ENCODE assay signal across 12 cellular contexts in the genomic region with DNA sequence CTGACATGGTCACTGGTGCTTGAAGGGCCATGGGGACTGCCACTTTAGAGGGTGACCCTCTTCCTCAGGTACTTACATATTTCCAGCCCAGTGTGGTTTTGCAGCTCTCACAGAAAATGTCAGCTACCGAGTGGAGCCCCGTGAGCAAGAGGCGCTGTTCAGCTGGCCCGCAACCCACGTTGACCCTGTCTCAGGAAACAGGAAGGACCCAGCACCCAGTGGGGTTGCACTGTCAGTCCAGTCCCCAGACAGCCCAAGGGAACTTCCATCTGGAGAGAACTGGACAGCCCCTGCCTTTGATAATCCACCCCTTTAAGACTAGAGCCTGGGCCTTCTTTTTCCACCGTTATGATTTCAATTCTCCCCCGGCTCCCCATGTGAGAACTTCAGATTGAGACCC. TPM values are rescaled to one million over a fixed set of nuclear protein-coding genes. Genes with fewer than 3 reads are reported as not detected.
DNase-seq lines count a peak whose midpoint lies in the region; ATAC-seq and TF ChIP-seq lines count a peak whose summit lies in the region.
"Had no signal": no experiment of that assay in that cellular context is flagged by ENCODE, and none has a peak within 500 bp of the region (broad histone marks: within the 10 kb centered on the region; RNA-seq: fewer than 3 reads in every experiment).

No MANE protein-coding gene starts in this region.

- H3K79me2 ChIP-seq in hepatocyte (peaks cover 5% of the 10 kb centered on the region), OCI-LY7 (ENCODE audit: insufficient read depth, low read depth, low read length) (no peaks in the 10 kb centered on the region)

- CTCF ChIA-PET in OCI-LY7 (lab: Charles Lee; ENCODE audit: unreplicated experiment), result no interaction called here

- H3K27me3 ChIP-seq in hepatocyte, result peaks cover 15% of the 10 kb centered on the region
- H3K27me3 ChIP-seq in gastrocnemius medialis, result peaks cover 42 to 55% (median 47%) of the 10 kb centered on the region in 3 donors

- H4K20me1 ChIP-seq in hepatocyte (ENCODE audit: insufficient read depth, poor library complexity, severe bottlenecking), result peaks cover 7% of the 10 kb centered on the region
- H4K20me1 ChIP-seq in OCI-LY7 (ENCODE audit: insufficient read depth, low read length), result no peaks in the 10 kb centered on the region

- H3K27ac Mint-ChIP-seq in activated CD4-positive, alpha-beta T cell treated with anti-CD3 and anti-CD28 coated beads, Interleukin-2, amount 10 ng/mL, durations not matched to agents 24 days and 14 days, result no peak overlapping the region

- peaks cover 40% of the 10 kb centered on the region for H3K27me3 Mint-ChIP-seq in activated CD4-positive, alpha-beta T cell treated with anti-CD3 and anti-CD28 coated beads, Interleukin-2, amount 10 ng/mL, durations not matched to agents 24 days and 14 days

- 55% methylated on average over 7 of the region's 7 CpGs for WGBS in hepatocyte (ENCODE audit: low lambda C conversion rate, missing lambda C conversion rate)

- in situ Hi-C loops in GM13977 (cut with MboI; ENCODE audit: low pct_unique_long_range_greater_than_20kb, low sequenced_read_pairs, unreplicated experiment) (loop anchor here (25.0 kb wide), 1 partner anchor 284 kb away; no protein-coding TSS in a partner anchor), gastrocnemius medialis (cut with MboI; ENCODE audit: low sequenced_read_pairs in 4 of 4) (loop anchor here (10.0 to 25.0 kb wide), 4 partner anchors 184 to 309 kb away; a partner anchor contains a TSS)

- no peaks in the 10 kb centered on the region for H3K36me3 Mint-ChIP-seq in activated CD4-positive, alpha-beta T cell treated with anti-CD3 and anti-CD28 coated beads, Interleukin-2, amount 10 ng/mL, durations not matched to agents 24 days and 14 days (ENCODE audit: low read depth)

- TF ChIP-seq POLR2A in gastrocnemius medialis (IDR thresholded peaks at IDR 0.05), result no peak

- no peak overlapping the region for H3K27ac ChIP-seq in hepatocyte
- peak overlapping the region in 3 of 4 donors; percentile 29 to 56 (median 35) for H3K27ac ChIP-seq in gastrocnemius medialis
- no peak overlapping the region for H3K27ac ChIP-seq in OCI-LY7 (ENCODE audit: low read depth, low read length, poor library complexity, severe bottlenecking)
- H3K27ac ChIP-seq: tibial artery had no signal

- H3K4me3 Mint-ChIP-seq in activated CD4-positive, alpha-beta T cell treated with anti-CD3 and anti-CD28 coated beads, Interleukin-2, amount 10 ng/mL, durations not matched to agents 24 days and 14 days, result no peak overlapping the region

- H3K36me3 ChIP-seq in hepatocyte (replicated peaks; ENCODE audit: insufficient read depth, low read depth) (no peaks in the 10 kb centered on the region), gastrocnemius medialis (no peaks in the 10 kb centered on the region), OCI-LY7 (ENCODE audit: insufficient read depth, low read length) (no peaks in the 10 kb centered on the region)
- H3K36me3 ChIP-seq: tibial artery had no signal

- POLR2A ChIA-PET in OCI-LY7 (lab: Charles Lee), result no interaction called here

- DNase-seq in GM13977 (ENCODE audit: low spot score) (peak; percentile 22), hepatocyte (ENCODE audit: low spot score) (no peak), gastrocnemius medialis (no peak), OCI-LY7 (ENCODE audit: low spot score) (no peak)
- no peak for DNase-seq in activated CD4-positive, alpha-beta T cell treated with anti-CD3 and anti-CD28 coated beads, Interleukin-2, amount 10 ng/mL, durations not matched to agents 24 days and 14 days
- no peak for DNase-seq in stimulated activated CD4-positive, alpha-beta T cell treated with anti-CD3 and anti-CD28 coated beads, Interleukin-2, amount 100 ng/mL, for 48 hours
- DNase-seq: activated CD4-positive, alpha-beta T cell treated with anti-CD3 and anti-CD28 coated beads, Interleukin-2, amount 50 U/mL, for 1 hour; DND-41; NCI-H187; tibial artery had no signal

- H3K4me2 ChIP-seq in hepatocyte (peak overlapping the region; percentile 81), OCI-LY7 (ENCODE audit: low read length) (no peak overlapping the region)

- H3K9me3 Mint-ChIP-seq in activated CD4-positive, alpha-beta T cell treated with anti-CD3 and anti-CD28 coated beads, Interleukin-2, amount 10 ng/mL, durations not matched to agents 24 days and 14 days, result no peaks in the 10 kb centered on the region

- ATAC-seq in HG03432 (IDR thresholded peaks at IDR 0.05; ENCODE audit: unreplicated experiment) (peak; percentile 22), gastrocnemius medialis (no peak)

- no peaks in the 10 kb centered on the region for H3K9me3 ChIP-seq in hepatocyte (ENCODE audit: low read depth)
- no peaks in the 10 kb centered on the region for H3K9me3 ChIP-seq in gastrocnemius medialis
- H3K9me3 ChIP-seq in OCI-LY7 (ENCODE audit: low read length), result no peaks in the 10 kb centered on the region
- H3K9me3 ChIP-seq: tibial artery had no signal

- intact Hi-C loops in gastrocnemius medialis (cut with DNase I; ENCODE audit: low total_unique reads) (no loop called here), OCI-LY7 (cut with micrococcal nuclease; ENCODE audit: unreplicated experiment) (loop anchor here (5.0 kb wide), 2 partner anchors 309 to 866 kb away; a partner anchor contains a TSS)
- intact Hi-C loops in activated CD4-positive, alpha-beta T cell treated with anti-CD3 and anti-CD28 coated beads, Interleukin-2, amount 10 ng/mL, durations not matched to agents 24 days and 14 days (cut with micrococcal nuclease), result loop anchor here (5.0 kb wide), 1 partner anchor 309 kb away; a partner anchor contains a TSS

- H3K4me1 ChIP-seq in hepatocyte (ENCODE audit: insufficient read depth) (peaks cover 55% of the 10 kb centered on the region), gastrocnemius medialis (peaks cover 17 to 19% of the 10 kb centered on the region in 2 donors), OCI-LY7 (ENCODE audit: insufficient read depth, low read length, poor library complexity, severe bottlenecking) (peaks cover 30% of the 10 kb centered on the region)

- TF ChIP-seq CTCF in GM13977 (IDR thresholded peaks at IDR 0.05; ENCODE audit: extremely low read depth, insufficient read depth, missing control alignments) (no peak), hepatocyte (IDR thresholded peaks at IDR 0.05; ENCODE audit: poor library complexity) (no peak), gastrocnemius medialis (IDR thresholded peaks at IDR 0.05 in 4 of 5, conservative IDR thresholded peaks at IDR 0.05 in 1 of 5) (no peak), OCI-LY7 (conservative IDR thresholded peaks at IDR 0.05; ENCODE audit: low read length) (no peak)

- H3K4me3 ChIP-seq in hepatocyte (no peak overlapping the region), gastrocnemius medialis (no peak overlapping the region), OCI-LY7 (ENCODE audit: low read depth, low read length, poor library complexity, severe bottlenecking) (no peak overlapping the region)
- H3K4me3 ChIP-seq: tibial artery had no signal

- H2AFZ ChIP-seq in hepatocyte (no peak overlapping the region), OCI-LY7 (ENCODE audit: low read length) (no peak overlapping the region)

- peaks cover 48% of the 10 kb centered on the region for H3K4me1 Mint-ChIP-seq in activated CD4-positive, alpha-beta T cell treated with anti-CD3 and anti-CD28 coated beads, Interleukin-2, amount 10 ng/mL, durations not matched to agents 24 days and 14 days

- no TSS peak for BruUV-seq in OCI-LY7 (replicated peaks; lab: Mats Ljungman, UMichigan)

- no peaks in the 10 kb centered on the region for H3K9me2 ChIP-seq in hepatocyte (replicated peaks; ENCODE audit: insufficient read depth)
- H3K9me2 ChIP-seq in OCI-LY7 (ENCODE audit: insufficient read depth, low read length), result no peaks in the 10 kb centered on the region

RNA-seq across cellular contexts. Expression of a gene that starts 3.5 kb away (rescaled TPM):
- total RNA-seq in hepatocyte (0.90 and 2.8 TPM in 2 replicates), gastrocnemius medialis (under 1 TPM; 0.31 to 0.68 (median 0.49) TPM), OCI-LY7 (2022) (0.52 and 0.55 TPM in 2 replicates)
- polyA plus RNA-seq in hepatocyte, result 3.9 and 4.1 TPM in 2 replicates
- total RNA-seq in activated CD4-positive, alpha-beta T cell treated with anti-CD3 and anti-CD28 coated beads, Interleukin-2, amount 10 ng/mL, durations not matched to agents 24 days and 14 days, result 0.40 and 0.47 TPM in 2 replicates
- 0.54 and 0.85 TPM in 2 replicates for total RNA-seq in OCI-LY7 (2014; rRNA removed; shearing (Covaris generic))

RNA-seq across cellular contexts. Expression of a gene that starts 11.3 kb away (rescaled TPM):
- 13.4 and 15.4 TPM in 2 replicates for total RNA-seq in hepatocyte
- 9.1 and 18.5 TPM in 2 replicates for polyA plus RNA-seq in hepatocyte
- total RNA-seq in gastrocnemius medialis, result 10 to 100 TPM; 10.6 to 15.3 (median 11.2) TPM
- total RNA-seq in activated CD4-positive, alpha-beta T cell treated with anti-CD3 and anti-CD28 coated beads, Interleukin-2, amount 10 ng/mL, durations not matched to agents 24 days and 14 days, result 18.5 and 19.8 TPM in 2 replicates
- total RNA-seq in OCI-LY7 (2014; rRNA removed; shearing (Covaris generic)), result 18.3 and 18.5 TPM in 2 replicates
- 18.1 and 20.8 TPM in 2 replicates for total RNA-seq in OCI-LY7 (2022)

RNA-seq across cellular contexts. Expression of a gene that starts 21.7 kb away (rescaled TPM):
- total RNA-seq in hepatocyte (41.3 and 45.7 TPM in 2 replicates), gastrocnemius medialis (10 to 100 TPM; 34.0 to 49.2 (median 46.2) TPM), OCI-LY7 (2022) (46.1 and 57.4 TPM in 2 replicates)
- polyA plus RNA-seq in hepatocyte, result 35.9 and 42.3 TPM in 2 replicates
- 78.4 and 80.9 TPM in 2 replicates for total RNA-seq in activated CD4-positive, alpha-beta T cell treated with anti-CD3 and anti-CD28 coated beads, Interleukin-2, amount 10 ng/mL, durations not matched to agents 24 days and 14 days
- total RNA-seq in OCI-LY7 (2014; rRNA removed; shearing (Covaris generic)), result 23.4 and 27.5 TPM in 2 replicates

RNA-seq across cellular contexts. Expression of a gene that starts 48.7 kb away (rescaled TPM):
- total RNA-seq in hepatocyte (123 and 129 TPM in 2 replicates), gastrocnemius medialis (100 to 1,000 TPM in 3 of 4 donors, 10 to 100 TPM in 1; 90.0 to 171 (median 106) TPM), OCI-LY7 (2022) (not detected in 2 replicates)
- polyA plus RNA-seq in hepatocyte, result 445 and 476 TPM in 2 replicates
- total RNA-seq in activated CD4-positive, alpha-beta T cell treated with anti-CD3 and anti-CD28 coated beads, Interleukin-2, amount 10 ng/mL, durations not matched to agents 24 days and 14 days, result 0.14 and 0.28 TPM in 2 replicates
- total RNA-seq in OCI-LY7 (2014; rRNA removed; shearing (Covaris generic)), result not detected in 2 replicates
- total RNA-seq: T-helper 2 cell treated with Interferon-gamma antibody and Interleukin-4, amounts not matched to agents 100 ng/mL and 5 ng/mL, for 36 hours had no signal

Comparison
In these comparisons a context has a peak if more than half of its experiments do, and no peak if none do; other contexts are left out.
1. H3K27ac ChIP-seq: peak in gastrocnemius medialis (3 of 4); none in hepatocyte (single experiment) and OCI-LY7 (single experiment).